Comparison of ENCODE assay signal across 9 cellular contexts in the genomic region with DNA sequence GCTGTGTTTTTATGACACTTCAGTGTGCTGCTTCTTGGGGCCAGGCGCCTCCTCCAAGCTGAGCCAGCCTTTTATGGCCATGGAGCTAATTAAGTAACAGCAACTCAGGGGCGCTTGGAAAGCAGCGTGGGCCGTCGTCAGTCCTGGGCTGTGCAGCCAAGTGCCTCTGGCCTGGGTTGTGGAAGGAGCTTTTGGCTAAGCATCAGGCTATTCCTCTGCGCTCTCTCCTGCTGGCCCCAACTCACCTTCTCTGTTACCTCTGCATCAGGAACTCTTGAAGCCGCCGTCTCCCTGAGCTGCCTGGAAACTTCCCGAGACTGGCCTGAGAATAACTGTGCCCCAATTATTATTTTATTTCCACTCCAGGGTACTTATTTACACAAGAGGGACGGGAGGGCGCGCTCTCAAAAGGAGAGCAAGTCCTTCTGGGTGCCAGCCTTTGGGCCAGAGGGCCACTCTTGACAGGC. TPM values are rescaled to one million over a fixed set of nuclear protein-coding genes. Genes with fewer than 3 reads are reported as not detected.
DNase-seq lines count a peak whose midpoint lies in the region; TF ChIP-seq lines count a peak whose summit lies in the region.
"Had no signal": no experiment of that assay in that cellular context is flagged by ENCODE, and none has a peak within 500 bp of the region (broad histone marks: within the 10 kb centered on the region; RNA-seq: fewer than 3 reads in every experiment).

No MANE protein-coding gene starts in this region.

- H3K9me3 Mint-ChIP-seq in endothelial cell (ENCODE audit: unreplicated experiment) = no peaks in the 10 kb centered on the region

- H2AFZ ChIP-seq in hepatocyte = no peak overlapping the region

- H3K4me1 Mint-ChIP-seq in endothelial cell (ENCODE audit: unreplicated experiment) = peaks cover 35% of the 10 kb centered on the region

- peaks cover 18% of the 10 kb centered on the region for H3K4me1 ChIP-seq in hepatocyte (ENCODE audit: insufficient read depth)

- no peak overlapping the region for H3K4me3 Mint-ChIP-seq in endothelial cell (ENCODE audit: unreplicated experiment)

- no peaks in the 10 kb centered on the region for H3K27me3 ChIP-seq in hepatocyte

- WGBS in hepatocyte (ENCODE audit: low lambda C conversion rate, missing lambda C conversion rate) = 55% methylated on average over 12 of the region's 12 CpGs

- no peak overlapping the region for H3K4me3 ChIP-seq in hepatocyte

- H3K36me3 Mint-ChIP-seq in endothelial cell (ENCODE audit: low read depth, unreplicated experiment) = no peaks in the 10 kb centered on the region

- DNase-seq in GM03348 (ENCODE audit: low spot score) (peak; percentile 39), anterior cingulate cortex (lab: John Stamatoyannopoulos, UW) (peak in 43 of 58 donors; percentile 16 to 80 (median 52)), hepatocyte (ENCODE audit: low spot score) (peak; percentile 75), putamen (ENCODE audit: low spot score) (peak; percentile 65), endothelial cell (ENCODE audit: low spot score) (no peak), KG1 (lab: John Stamatoyannopoulos, UW) (no peak), SKM-1 (lab: John Stamatoyannopoulos, UW; ENCODE audit: unreplicated experiment) (no peak), SIG-M5 treated with dmso at 0.1 percent for 504 hours (lab: John Stamatoyannopoulos, UW; ENCODE audit: unreplicated experiment) (no peak)
- DNase-seq: NCI-H2171 treated with DMSO at 0.1 percent for 48 hours had no signal

- TF ChIP-seq CTCF in hepatocyte (IDR thresholded peaks at IDR 0.05; ENCODE audit: poor library complexity) (no peak), endothelial cell (IDR thresholded peaks at IDR 0.05; ENCODE audit: unreplicated experiment) (no peak)

- H3K27ac ChIP-seq in hepatocyte = peak overlapping the region; percentile 82

- no peaks in the 10 kb centered on the region for H4K20me1 ChIP-seq in hepatocyte (ENCODE audit: insufficient read depth, poor library complexity, severe bottlenecking)

- H3K36me3 ChIP-seq in hepatocyte (replicated peaks; ENCODE audit: insufficient read depth, low read depth) = no peaks in the 10 kb centered on the region

- H3K27ac Mint-ChIP-seq in endothelial cell (ENCODE audit: unreplicated experiment) = no peak overlapping the region

- no peaks in the 10 kb centered on the region for H3K9me2 ChIP-seq in hepatocyte (replicated peaks; ENCODE audit: insufficient read depth)

- no peaks in the 10 kb centered on the region for H3K79me2 ChIP-seq in hepatocyte

- peak overlapping the region; percentile 23 for H3K4me2 ChIP-seq in hepatocyte

- H3K27me3 Mint-ChIP-seq in endothelial cell (ENCODE audit: unreplicated experiment) = peaks cover 4% of the 10 kb centered on the region

- no peaks in the 10 kb centered on the region for H3K9me3 ChIP-seq in hepatocyte (ENCODE audit: low read depth)

RNA-seq across cellular contexts. Expression of a gene that starts 38.7 kb away (rescaled TPM):
- total RNA-seq in hepatocyte = 18.1 and 30.8 TPM in 2 replicates
- polyA plus RNA-seq in hepatocyte = 23.7 and 38.1 TPM in 2 replicates
- total RNA-seq in endothelial cell (ENCODE audit: unreplicated experiment) = 15.6 TPM

Comparison
In these comparisons a context has a peak if more than half of its experiments do, and no peak if none do; other contexts are left out.
1. DNase-seq: peak in GM03348 (single experiment), anterior cingulate cortex (43 of 58), hepatocyte (single experiment) and putamen (single experiment); none in endothelial cell (single experiment), KG1 (single experiment), SKM-1 (single experiment) and SIG-M5 treated with dmso at 0.1 percent for 504 hours (single experiment).